Comparison of ENCODE assay signal across 13 cellular contexts in genomic region chr5:173325091-173325698, GRCh38. TPM values are rescaled to one million over a fixed set of nuclear protein-coding genes. Genes with fewer than 3 reads are reported as not detected.
DNase-seq lines count a peak whose midpoint lies in the region; ATAC-seq and TF ChIP-seq lines count a peak whose summit lies in the region.
"Had no signal": no experiment of that assay in that cellular context is flagged by ENCODE, and none has a peak within 500 bp of the region (broad histone marks: within the 10 kb centered on the region; RNA-seq: fewer than 3 reads in every experiment).

No MANE protein-coding gene starts in this region.

- H3K4me1 ChIP-seq in heart right ventricle (peaks cover 14 to 98% (median 70%) of the 10 kb centered on the region in 9 donors), SJSA1 (replicated peaks) (peaks cover 61% of the 10 kb centered on the region), stomach (peaks cover 36 to 76% (median 59%) of the 10 kb centered on the region in 4 donors)

- H3K9me3 ChIP-seq in heart right ventricle: no peaks in the 10 kb centered on the region
- H3K9me3 ChIP-seq in SJSA1 (replicated peaks): no peaks in the 10 kb centered on the region
- H3K9me3 ChIP-seq in stomach: no peaks in the 10 kb centered on the region

- TF ChIP-seq POLR2A in stomach (IDR thresholded peaks at IDR 0.05): no peak

- 56 to 61% methylated on average over 13 of the region's 13 CpGs for WGBS in heart right ventricle, 2 donors
- 80 to 88% (median 86%) methylated on average over 13 of the region's 13 CpGs for WGBS in stomach, 5 donors

- ATAC-seq in heart right ventricle: no peak

- TF ChIP-seq CTCF in heart right ventricle (IDR thresholded peaks at IDR 0.05) (no peak), fibroblast of villous mesenchyme (IDR thresholded peaks at IDR 0.05; ENCODE audit: insufficient read depth, low read depth, low read length) (no peak), stomach (IDR thresholded peaks at IDR 0.05) (no peak), GM13976 (IDR thresholded peaks at IDR 0.05; ENCODE audit: borderline replicate concordance, control extremely low read depth, extremely low read depth, insufficient read depth, missing control alignments) (no peak)

- H3K36me3 ChIP-seq in heart right ventricle: peaks cover 0 to 18% (median 0%) of the 10 kb centered on the region in 9 donors
- H3K36me3 ChIP-seq in SJSA1: peaks cover 43% of the 10 kb centered on the region
- H3K36me3 ChIP-seq in stomach: no peaks in the 10 kb centered on the region

- H3K4me3 ChIP-seq in heart right ventricle (peak overlapping the region in 1 of 10 donors; percentile 61), SJSA1 (no peak overlapping the region), fibroblast of villous mesenchyme (ENCODE audit: low read depth, low read length) (peak overlapping the region; percentile 83), stomach (no peak overlapping the region)

- in situ Hi-C loops in GM13976 (cut with MboI; ENCODE audit: low sequenced_read_pairs, unreplicated experiment): no loop called here

- DNase-seq in heart right ventricle: no peak
- no peak for DNase-seq in cardiac septum (ENCODE audit: low spot score)
- DNase-seq in SJSA1 (ENCODE audit: low read depth in 1 of 2, low spot score in 2 of 2): no peak
- DNase-seq in fibroblast of villous mesenchyme (ENCODE audit: low read depth): no peak
- DNase-seq in stomach: no peak
- no peak for DNase-seq in NCI-H510A treated with DMSO at 0.1 percent for 48 hours (lab: John Stamatoyannopoulos, UW)
- no peak for DNase-seq in putamen (ENCODE audit: low spot score)
- DNase-seq in GM13976 (ENCODE audit: low spot score): no peak
- DNase-seq: activated CD4-positive, alpha-beta T cell treated with anti-CD3 and anti-CD28 coated beads, Interleukin-2, amount 50 U/mL, for 1 hour; aorta; NCI-H187 treated with DMSO at 0.1 percent for 48 hours had no signal

- intact Hi-C loops in heart right ventricle (cut with DNase I): no loop called here
- intact Hi-C loops in cardiac septum (cut with DNase I): loop anchor here (10.0 kb wide), 1 partner anchor 130 kb away; no protein-coding TSS in a partner anchor
- intact Hi-C loops in stomach (cut with DNase I; ENCODE audit: low total_unique reads): no loop called here

- H3K27me3 ChIP-seq in heart right ventricle: peaks cover 0 to 72% (median 17%) of the 10 kb centered on the region in 7 donors
- no peaks in the 10 kb centered on the region for H3K27me3 ChIP-seq in SJSA1 (replicated peaks)
- H3K27me3 ChIP-seq in stomach: peaks cover 13 to 67% (median 41%) of the 10 kb centered on the region in 3 donors

- no peak for TF ChIP-seq EP300 in stomach (IDR thresholded peaks at IDR 0.05)

- H3K27ac ChIP-seq in heart right ventricle: peak overlapping the region in 9 of 10 donors; percentile 17 to 90 (median 71)
- H3K27ac ChIP-seq in SJSA1: peak overlapping the region; percentile 76
- peak overlapping the region in 4 of 5 donors; percentile 58 to 70 (median 64) for H3K27ac ChIP-seq in stomach
- H3K27ac ChIP-seq: epithelial cell of prostate, RWPE1 had no signal

RNA-seq across cellular contexts. Expression of gene STC2, which starts 3.0 kb away (rescaled TPM):
- total RNA-seq in heart right ventricle: 10 to 100 TPM in 3 of 10 donors, 1 to 10 TPM in 7; 3.7 to 26.9 (median 6.8) TPM
- polyA plus RNA-seq in heart right ventricle: 1 to 10 TPM; 4.0 to 4.6 TPM
- 6.0 TPM for total RNA-seq in cardiac septum
- 12.6 and 43.4 TPM in 2 replicates for total RNA-seq in SJSA1 (2014; rRNA removed; shearing (Covaris generic))
- total RNA-seq in fibroblast of villous mesenchyme: 157 and 195 TPM in 2 replicates
- total RNA-seq in stomach: 1 to 10 TPM in 2 of 5 donors, under 1 TPM in 2, not detected in 1; 0.29 to 2.6 (median 1.6) TPM
- polyA plus RNA-seq in stomach: 1 to 10 TPM in 1 of 3 donors, under 1 TPM in 2; 0.15 to 1.6 (median 0.62) TPM
